ENCODE assay signal across 14 cellular contexts in genomic region chr7:127732306-127732705, GRCh38.
DNase-seq lines count a peak whose midpoint lies in the region; ATAC-seq and TF ChIP-seq lines count a peak whose summit lies in the region.
"Had no signal": no experiment of that assay in that cellular context is flagged by ENCODE, and none has a peak within 500 bp of the region (broad histone marks: within the 10 kb centered on the region; RNA-seq: fewer than 3 reads in every experiment).

No MANE protein-coding gene starts in this region.

- H3K9ac ChIP-seq in Karpas-422 (ENCODE audit: low read length), result no peak overlapping the region

- no peaks in the 10 kb centered on the region for H3K9me2 ChIP-seq in Karpas-422 (replicated peaks; ENCODE audit: insufficient read depth, low read length)

- H3K79me2 ChIP-seq in Karpas-422 (ENCODE audit: low read length), result peaks cover 91% of the 10 kb centered on the region

- H3K9me3 ChIP-seq in Karpas-422 (ENCODE audit: low read length) (no peaks in the 10 kb centered on the region), esophagus muscularis mucosa (no peaks in the 10 kb centered on the region), neutrophil (no peaks in the 10 kb centered on the region)
- H3K9me3 ChIP-seq in effector memory CD4-positive, alpha-beta T cell (ENCODE audit: control insufficient read depth, low read length), result no peaks in the 10 kb centered on the region
- H3K9me3 ChIP-seq: BE2C, Caco-2, HAP-1 had no signal

- peaks cover 28% of the 10 kb centered on the region for H3K4me1 ChIP-seq in Karpas-422 (ENCODE audit: low read length)
- no peaks in the 10 kb centered on the region for H3K4me1 ChIP-seq in esophagus muscularis mucosa
- peaks cover 9 to 11% of the 10 kb centered on the region in 2 experiments for H3K4me1 ChIP-seq in neutrophil (ENCODE audit: control insufficient read depth in 1 of 2, insufficient read depth in 1 of 2, low read depth in 1 of 2, low read length in 1 of 2)
- no peaks in the 10 kb centered on the region for H3K4me1 ChIP-seq in effector memory CD4-positive, alpha-beta T cell (ENCODE audit: control insufficient read depth, insufficient read depth, low read length, poor library complexity, severe bottlenecking)
- H3K4me1 ChIP-seq: Caco-2, HAP-1 had no signal

- H3K4me3 ChIP-seq in Karpas-422 (ENCODE audit: low read length), result no peak overlapping the region
- no peak overlapping the region for H3K4me3 ChIP-seq in esophagus muscularis mucosa
- no peak overlapping the region for H3K4me3 ChIP-seq in neutrophil (ENCODE audit: low read depth in 1 of 2, low read length in 1 of 2)
- H3K4me3 ChIP-seq in effector memory CD4-positive, alpha-beta T cell (ENCODE audit: insufficient read depth, low read depth, low read length, poor library complexity, severe bottlenecking), result no peak overlapping the region
- H3K4me3 ChIP-seq: HAP-1 had no signal

- 87% methylated on average over 2 of the region's 2 CpGs for WGBS in esophagus muscularis mucosa

- intact Hi-C loops in esophagus muscularis mucosa (cut with DNase I), result no loop called here

- H3K36me3 ChIP-seq in Karpas-422 (ENCODE audit: insufficient read depth, low read length) (peaks cover 15% of the 10 kb centered on the region; the same call in 1 of the 2 replicates), esophagus muscularis mucosa (peaks cover 0 to 41% (median 17%) of the 10 kb centered on the region in 4 donors), neutrophil (peaks cover 5% of the 10 kb centered on the region)
- H3K36me3 ChIP-seq in effector memory CD4-positive, alpha-beta T cell (ENCODE audit: control insufficient read depth, insufficient read depth, low read length), result peaks cover 32% of the 10 kb centered on the region

- peak overlapping the region; percentile 19 for H3K4me2 ChIP-seq in Karpas-422 (ENCODE audit: low read depth, low read length, poor library complexity, severe bottlenecking)

- H3K27ac ChIP-seq in Karpas-422 (ENCODE audit: low read length), result peak overlapping the region; percentile 47; the same call in 1 of the 2 replicates
- H3K27ac ChIP-seq in esophagus muscularis mucosa (replicated peaks in 1 of 4), result no peak overlapping the region
- H3K27ac ChIP-seq in neutrophil, result peak overlapping the region; percentile 58
- no peak overlapping the region for H3K27ac ChIP-seq in effector memory CD4-positive, alpha-beta T cell (ENCODE audit: insufficient read depth, low read length, poor library complexity, severe bottlenecking)

- DNase-seq in Ammon's horn (ENCODE audit: low spot score) (peak; percentile 14), Karpas-422 (no peak), esophagus muscularis mucosa (ENCODE audit: extremely low spot score) (peak; percentile 24), iPS-NIHi7 (ENCODE audit: extremely low spot score) (no peak), NCI-H524 (lab: John Stamatoyannopoulos, UW) (no peak)
- no peak for DNase-seq in effector memory CD4-positive, alpha-beta T cell
- DNase-seq: BE2C; CD8-positive, alpha-beta T cell; GF-D8; GOT3 had no signal

- H2AFZ ChIP-seq in Karpas-422 (ENCODE audit: low read length), result no peak overlapping the region

- H4K20me1 ChIP-seq in Karpas-422 (ENCODE audit: insufficient read depth, low read depth, low read length), result no peaks in the 10 kb centered on the region

- no peak for TF ChIP-seq CTCF in esophagus muscularis mucosa (IDR thresholded peaks at IDR 0.05)
- TF ChIP-seq CTCF in neutrophil (IDR thresholded peaks at IDR 0.05), result no peak

- ATAC-seq in GM21529 (IDR thresholded peaks at IDR 0.05; ENCODE audit: unreplicated experiment), result no peak
- ATAC-seq: CD8-positive, alpha-beta T cell had no signal

- TF ChIP-seq POLR2A in esophagus muscularis mucosa (IDR thresholded peaks at IDR 0.05; ENCODE audit: low read depth), result no peak

- no peaks in the 10 kb centered on the region for H3K27me3 ChIP-seq in Karpas-422 (ENCODE audit: low read length)
- no peaks in the 10 kb centered on the region for H3K27me3 ChIP-seq in esophagus muscularis mucosa
- H3K27me3 ChIP-seq in neutrophil, result no peaks in the 10 kb centered on the region
- H3K27me3 ChIP-seq in effector memory CD4-positive, alpha-beta T cell (replicated peaks; ENCODE audit: control insufficient read depth, insufficient read depth, low read length, poor library complexity, severe bottlenecking), result no peaks in the 10 kb centered on the region
- H3K27me3 ChIP-seq: BE2C had no signal

- TF ChIP-seq EP300 in esophagus muscularis mucosa (IDR thresholded peaks at IDR 0.05), result no peak

Comparison
In these comparisons a context has a peak if more than half of its experiments do, and no peak if none do; other contexts are left out.
1. DNase-seq: peak in Ammon's horn (single experiment) and esophagus muscularis mucosa (single experiment); none in Karpas-422 (single experiment), iPS-NIHi7 (single experiment), NCI-H524 (0 of 2) and effector memory CD4-positive, alpha-beta T cell (0 of 3).
2. H3K27ac ChIP-seq: peak in Karpas-422 (single experiment) and neutrophil (single experiment); none in esophagus muscularis mucosa (0 of 4) and effector memory CD4-positive, alpha-beta T cell (single experiment).